Comparison of ENCODE assay signal across 3 cellular contexts in genomic region chr6:81640891-81641290, GRCh38.
"Had no signal": no experiment of that assay in that cellular context is flagged by ENCODE, and none has a peak within 500 bp of the region (broad histone marks: within the 10 kb centered on the region; RNA-seq: fewer than 3 reads in every experiment).

No MANE protein-coding gene starts in this region.

- ATAC-seq: GM12878 had no signal

- H3K4me3 ChIP-seq: GM12878 had no signal

- DNase-seq: GDM1, GF-D8 had no signal
